Comparison of ENCODE assay signal across 8 cellular contexts in the genomic region with DNA sequence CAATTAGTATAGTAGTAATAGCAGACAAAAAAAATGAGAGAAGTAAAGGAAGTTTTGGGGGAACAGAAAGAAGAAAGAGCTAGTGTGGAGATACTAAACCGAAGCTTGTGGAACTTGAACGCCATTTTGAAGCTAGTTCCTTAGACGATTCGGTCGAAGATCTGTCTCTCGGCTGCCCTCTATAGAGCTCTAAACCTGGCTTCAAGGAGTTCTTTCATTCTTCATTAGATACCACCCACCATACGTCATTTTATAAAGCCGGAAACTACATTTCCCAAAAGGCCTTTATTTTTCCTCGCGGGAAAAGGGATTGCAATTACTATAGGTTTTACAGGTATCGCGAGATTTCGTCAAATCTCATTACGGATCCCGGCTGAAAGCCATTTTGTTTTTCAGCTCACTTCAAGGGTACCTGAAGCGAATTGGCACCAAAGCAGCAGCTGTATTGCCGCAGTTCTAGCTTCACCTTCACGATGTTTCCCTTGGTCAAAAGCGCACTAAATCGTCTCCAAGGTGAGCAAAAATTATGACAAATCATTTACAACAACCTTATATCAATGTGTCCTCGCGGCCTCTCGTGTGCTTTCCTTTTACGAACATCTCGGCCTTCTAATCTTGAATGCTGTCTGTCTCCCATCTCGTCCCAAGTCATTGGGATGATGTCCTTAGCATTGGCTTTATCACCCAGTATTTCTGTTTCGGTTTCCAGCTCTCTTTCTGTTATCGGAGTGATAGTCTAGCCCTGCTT. TPM values are rescaled to one million over a fixed set of nuclear protein-coding genes. Genes with fewer than 3 reads are reported as not detected.
DNase-seq lines count a peak whose midpoint lies in the region; ATAC-seq and TF ChIP-seq lines count a peak whose summit lies in the region.

A gene with protein sequence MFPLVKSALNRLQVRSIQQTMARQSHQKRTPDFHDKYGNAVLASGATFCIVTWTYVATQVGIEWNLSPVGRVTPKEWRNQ (plus strand): TSS at position 388 of the 748 bp plus-strand sequence. CDS start 86 bp downstream, at position 474.

- DNase-seq in D341Med (ENCODE audit: low spot score) (peak; percentile 43), HT1080 (ENCODE audit: low read depth) (peak; percentile 96), NOMO-1 (lab: John Stamatoyannopoulos, UW; ENCODE audit: unreplicated experiment in 2 of 2) (peak; percentile 70 to 90), endodermal cell (peak; percentile 81), memory B cell (ENCODE audit: low spot score in 2 of 2) (peak; percentile 44 to 75)
- DNase-seq in activated CD8-positive, alpha-beta memory T cell treated with anti-CD3 and anti-CD28 coated beads for 4 hours (ENCODE audit: low read depth in 2 of 2): peak; percentile 11 to 42
- peak; percentile 1 to 18 for DNase-seq in stimulated activated CD8-positive, alpha-beta memory T cell treated with anti-CD3 and anti-CD28 coated beads, Interleukin-2, amount 100 ng/mL, for 1 hour (ENCODE audit: low read depth in 2 of 2)

- H3K27me3 Mint-ChIP-seq in endodermal cell (ENCODE audit: insufficient read depth) (no peaks in the 10 kb centered on the region), memory B cell (no peaks in the 10 kb centered on the region)

- H3K27ac Mint-ChIP-seq in endodermal cell (peak within 1 kb of the TSS; percentile 95), memory B cell (peak within 1 kb of the TSS; percentile 96)

- no peaks in the 10 kb centered on the region for H3K4me1 ChIP-seq in endodermal cell (ENCODE audit: control insufficient read depth, insufficient read depth, low read length)

- H3K4me3 Mint-ChIP-seq in endodermal cell (peak within 1 kb of the TSS; percentile 81), memory B cell (peak within 1 kb of the TSS; percentile 93)

- TF ChIP-seq CTCF in endodermal cell (conservative IDR thresholded peaks at IDR 0.05): peak; percentile 58

- peaks cover 54% of the 10 kb centered on the region for H3K9me3 Mint-ChIP-seq in endodermal cell
- no peaks in the 10 kb centered on the region for H3K9me3 Mint-ChIP-seq in memory B cell

- peak within 1 kb of the TSS; percentile 99 for H3K4me3 ChIP-seq in endodermal cell (ENCODE audit: low read length)

- H3K27ac ChIP-seq in endodermal cell (ENCODE audit: low read depth, low read length): peak within 1 kb of the TSS; percentile 84

- H3K36me3 ChIP-seq in endodermal cell (ENCODE audit: control insufficient read depth, insufficient read depth, low read length): peaks cover 24% of the 10 kb centered on the region

- H3K9me3 ChIP-seq in endodermal cell (ENCODE audit: control insufficient read depth, low read length): peaks cover 7% of the 10 kb centered on the region

- 0 to 1% methylated on average over 15 to 28 of the region's 28 CpGs for WGBS in endodermal cell (ENCODE audit: insufficient coverage in 1 of 2, insufficient read length in 1 of 2), 2 experiments

- peak within 1 kb of the TSS; percentile 93 for H3K9ac ChIP-seq in endodermal cell (ENCODE audit: extremely low read depth, low read length, poor library complexity, severe bottlenecking)

- no peaks in the 10 kb centered on the region for H3K27me3 ChIP-seq in endodermal cell (ENCODE audit: control insufficient read depth, insufficient read depth, low read length, poor library complexity, severe bottlenecking)

- H3K36me3 Mint-ChIP-seq in endodermal cell (ENCODE audit: low read depth): peaks cover 21% of the 10 kb centered on the region
- no peaks in the 10 kb centered on the region for H3K36me3 Mint-ChIP-seq in memory B cell

- ATAC-seq in GM21367 (IDR thresholded peaks at IDR 0.05; ENCODE audit: unreplicated experiment) (peak; percentile 63), memory B cell (ENCODE audit: low read depth) (peak; percentile 55)

- H3K4me1 Mint-ChIP-seq in endodermal cell (peaks cover 3% of the 10 kb centered on the region), memory B cell (peaks cover 2% of the 10 kb centered on the region)

RNA-seq across cellular contexts. Expression of the gene that starts here (rescaled TPM):
- 382 and 476 TPM in 2 replicates for total RNA-seq in HT1080 (2014; rRNA removed; shearing (Covaris generic))
- polyA plus RNA-seq in HT1080 (2015; cell fraction: cytosol; rRNA removed): 526 and 574 TPM in 2 replicates
- polyA plus RNA-seq in HT1080 (2015; cell fraction: nucleus; rRNA removed): 259 and 344 TPM in 2 replicates
- 100 to 1,000 TPM; 190 to 193 TPM for total RNA-seq in endodermal cell
- polyA plus RNA-seq in endodermal cell (2013, experiment 1 of 2): 322 TPM
- polyA plus RNA-seq in endodermal cell (2013, experiment 2 of 2): 336 TPM

Comparison
In these comparisons a context has a peak if more than half of its experiments do, and no peak if none do; other contexts are left out.
1. Peak in every context shown above with its lines: DNase-seq, ATAC-seq, H3K4me3 ChIP-seq and H3K27ac ChIP-seq.
2. DNase-seq: peak in every context shown above with its lines; median percentile 96 in HT1080; 81 in endodermal cell; 80 in NOMO-1; 60 in memory B cell; 43 in D341Med; 26 in activated CD8-positive, alpha-beta memory T cell treated with anti-CD3 and anti-CD28 coated beads for 4 hours; 10 in stimulated activated CD8-positive, alpha-beta memory T cell treated with anti-CD3 and anti-CD28 coated beads, Interleukin-2, amount 100 ng/mL, for 1 hour.